ENCODE assay signal across 19 cellular contexts in genomic region chr7:66732439-66732838, GRCh38. TPM values are rescaled to one million over a fixed set of nuclear protein-coding genes. Genes with fewer than 3 reads are reported as not detected.
DNase-seq lines count a peak whose midpoint lies in the region; ATAC-seq and FAIRE-seq lines count a peak whose summit lies in the region.
"Had no signal": no experiment of that assay in that cellular context is flagged by ENCODE, and none has a peak within 500 bp of the region (broad histone marks: within the 10 kb centered on the region; RNA-seq: fewer than 3 reads in every experiment).

No MANE protein-coding gene starts in this region.

- FAIRE-seq in RCC 7860 (lab: Jason Lieb, UNC) = no peak
- FAIRE-seq: G401.6 had no signal

- no peak for ATAC-seq in activated naive CD4-positive, alpha-beta T cell treated with anti-CD3 and anti-CD28 coated beads, Interleukin-2, amount 50 U/mL, for 72 hours
- ATAC-seq in GM21619 (IDR thresholded peaks at IDR 0.05; ENCODE audit: unreplicated experiment) = peak; percentile 72
- ATAC-seq in stimulated activated memory B cell treated with anti-CD40 and anti-IgM and Interleukin-4, amounts not matched to agents 10 μg/mL and 1 μg/mL and 100 μg/mL, for 72 hours = peak; percentile 88
- ATAC-seq: PC-3 had no signal

- no peaks in the 10 kb centered on the region for H3K4me1 ChIP-seq in NT2/D1 (ENCODE audit: insufficient read depth, insufficient read length)
- H3K4me1 ChIP-seq: HAP-1, prostate gland, thyroid gland had no signal

- peaks cover 16% of the 10 kb centered on the region for H3K4me1 Mint-ChIP-seq in activated naive CD4-positive, alpha-beta T cell treated with anti-CD3 and anti-CD28 coated beads for 36 hours (ENCODE audit: low read depth)
- H3K4me1 Mint-ChIP-seq in stimulated activated memory B cell treated with anti-CD40 and anti-IgM and Interleukin-4, amounts not matched to agents 10 μg/mL and 1 μg/mL and 100 μg/mL, for 72 hours = peaks cover 52% of the 10 kb centered on the region

- peaks cover 17% of the 10 kb centered on the region for H3K9me3 ChIP-seq in NT2/D1 (ENCODE audit: insufficient read depth, low read length)
- H3K9me3 ChIP-seq: HAP-1, prostate gland, thyroid gland had no signal

- peaks cover 27% of the 10 kb centered on the region for H3K36me3 ChIP-seq in NT2/D1 (ENCODE audit: insufficient read depth, insufficient read length, low read length)
- H3K36me3 ChIP-seq: HAP-1, prostate gland, thyroid gland, WERI-Rb-1 had no signal

- H3K36me3 Mint-ChIP-seq in activated naive CD4-positive, alpha-beta T cell treated with anti-CD3 and anti-CD28 coated beads, Interleukin-2, amount 50 U/mL, for 72 hours = peaks cover 14 to 25% of the 10 kb centered on the region in 2 donors
- H3K36me3 Mint-ChIP-seq in activated naive CD4-positive, alpha-beta T cell treated with anti-CD3 and anti-CD28 coated beads for 36 hours (ENCODE audit: low read depth) = peaks cover 19% of the 10 kb centered on the region
- H3K36me3 Mint-ChIP-seq in stimulated activated memory B cell treated with anti-CD40 and anti-IgM and Interleukin-4, amounts not matched to agents 10 μg/mL and 1 μg/mL and 100 μg/mL, for 72 hours = peaks cover 49% of the 10 kb centered on the region

- H3K27me3 Mint-ChIP-seq in activated naive CD4-positive, alpha-beta T cell treated with anti-CD3 and anti-CD28 coated beads for 36 hours (ENCODE audit: low read depth) = no peaks in the 10 kb centered on the region
- no peaks in the 10 kb centered on the region for H3K27me3 Mint-ChIP-seq in stimulated activated memory B cell treated with anti-CD40 and anti-IgM and Interleukin-4, amounts not matched to agents 10 μg/mL and 1 μg/mL and 100 μg/mL, for 72 hours
- H3K27me3 Mint-ChIP-seq: IgD-negative memory B cell had no signal

- no peak overlapping the region for H3K4me3 ChIP-seq in NT2/D1 (ENCODE audit: insufficient read length, low read depth)
- H3K4me3 ChIP-seq: HAP-1, prostate gland, thyroid gland had no signal

- H3K9ac ChIP-seq in NT2/D1 (ENCODE audit: insufficient read length, low read depth) = peak overlapping the region; percentile 26

- no peak for DNase-seq in activated naive CD4-positive, alpha-beta T cell treated with anti-CD3 and anti-CD28 coated beads, Interleukin-2, amount 50 U/mL, for 72 hours (ENCODE audit: low spot score in 2 of 2)
- no peak for DNase-seq in activated naive CD4-positive, alpha-beta T cell treated with anti-CD3 and anti-CD28 coated beads for 36 hours
- DNase-seq in NT2/D1 (ENCODE audit: low read depth, low spot score) (no peak), HCEC 1CT (no peak), RCC 7860 (ENCODE audit: low spot score) (no peak), retina (no peak)
- DNase-seq: amniotic stem cell, NCI-H1105, NCI-H345, PC-3, SW 1271, thyroid gland, WERI-Rb-1 had no signal

- H3K27ac Mint-ChIP-seq in activated naive CD4-positive, alpha-beta T cell treated with anti-CD3 and anti-CD28 coated beads, Interleukin-2, amount 50 U/mL, for 72 hours = peak overlapping the region; percentile 5 to 21
- no peak overlapping the region for H3K27ac Mint-ChIP-seq in activated naive CD4-positive, alpha-beta T cell treated with anti-CD3 and anti-CD28 coated beads for 36 hours
- no peak overlapping the region for H3K27ac Mint-ChIP-seq in stimulated activated memory B cell treated with anti-CD40 and anti-IgM and Interleukin-4, amounts not matched to agents 10 μg/mL and 1 μg/mL and 100 μg/mL, for 72 hours

- peaks cover 6 to 15% of the 10 kb centered on the region in 2 donors for H3K9me3 Mint-ChIP-seq in activated naive CD4-positive, alpha-beta T cell treated with anti-CD3 and anti-CD28 coated beads, Interleukin-2, amount 50 U/mL, for 72 hours
- H3K9me3 Mint-ChIP-seq in activated naive CD4-positive, alpha-beta T cell treated with anti-CD3 and anti-CD28 coated beads for 36 hours = peaks cover 15% of the 10 kb centered on the region
- H3K9me3 Mint-ChIP-seq in stimulated activated memory B cell treated with anti-CD40 and anti-IgM and Interleukin-4, amounts not matched to agents 10 μg/mL and 1 μg/mL and 100 μg/mL, for 72 hours = peaks cover 18% of the 10 kb centered on the region

- no peak overlapping the region for H3K4me3 Mint-ChIP-seq in activated naive CD4-positive, alpha-beta T cell treated with anti-CD3 and anti-CD28 coated beads for 36 hours
- peak overlapping the region; percentile 2 for H3K4me3 Mint-ChIP-seq in stimulated activated memory B cell treated with anti-CD40 and anti-IgM and Interleukin-4, amounts not matched to agents 10 μg/mL and 1 μg/mL and 100 μg/mL, for 72 hours
- H3K4me3 Mint-ChIP-seq: IgD-negative memory B cell had no signal

- intact Hi-C loops in activated naive CD4-positive, alpha-beta T cell treated with anti-CD3 and anti-CD28 coated beads for 36 hours (cut with micrococcal nuclease) = no loop called here

- H3K27me3 ChIP-seq in NT2/D1 (ENCODE audit: insufficient read depth, insufficient read length) = no peaks in the 10 kb centered on the region
- H3K27me3 ChIP-seq: thyroid gland had no signal

- CTCF ChIA-PET in activated naive CD4-positive, alpha-beta T cell treated with anti-CD3 and anti-CD28 coated beads for 36 hours (lab: Charles Lee) = interaction anchor here (0.7 kb wide), 1 partner anchor 222 kb away, joined by 3 read pairs; no protein-coding TSS in a partner anchor

RNA-seq across cellular contexts. Expression of gene RABGEF1, which starts 8.1 kb away (rescaled TPM):
- total RNA-seq in activated naive CD4-positive, alpha-beta T cell treated with anti-CD3 and anti-CD28 coated beads, Interleukin-2, amount 50 U/mL, for 72 hours = 10 to 100 TPM; 21.5 to 23.0 TPM
- total RNA-seq in activated naive CD4-positive, alpha-beta T cell treated with anti-CD3 and anti-CD28 coated beads for 36 hours = 10 to 100 TPM; 10.7 to 10.8 TPM

Comparison
In these comparisons a context has a peak if more than half of its experiments do, and no peak if none do; other contexts are left out.
1. H3K27ac Mint-ChIP-seq: peak in activated naive CD4-positive, alpha-beta T cell treated with anti-CD3 and anti-CD28 coated beads, Interleukin-2, amount 50 U/mL, for 72 hours (2 of 2); none in activated naive CD4-positive, alpha-beta T cell treated with anti-CD3 and anti-CD28 coated beads for 36 hours (single experiment) and stimulated activated memory B cell treated with anti-CD40 and anti-IgM and Interleukin-4, amounts not matched to agents 10 μg/mL and 1 μg/mL and 100 μg/mL, for 72 hours (single experiment).
2. ATAC-seq: peak in GM21619 (single experiment) and stimulated activated memory B cell treated with anti-CD40 and anti-IgM and Interleukin-4, amounts not matched to agents 10 μg/mL and 1 μg/mL and 100 μg/mL, for 72 hours (single experiment); none in activated naive CD4-positive, alpha-beta T cell treated with anti-CD3 and anti-CD28 coated beads, Interleukin-2, amount 50 U/mL, for 72 hours (0 of 2).